24 cellular contexts compared by ENCODE assay signal in the genomic region with DNA sequence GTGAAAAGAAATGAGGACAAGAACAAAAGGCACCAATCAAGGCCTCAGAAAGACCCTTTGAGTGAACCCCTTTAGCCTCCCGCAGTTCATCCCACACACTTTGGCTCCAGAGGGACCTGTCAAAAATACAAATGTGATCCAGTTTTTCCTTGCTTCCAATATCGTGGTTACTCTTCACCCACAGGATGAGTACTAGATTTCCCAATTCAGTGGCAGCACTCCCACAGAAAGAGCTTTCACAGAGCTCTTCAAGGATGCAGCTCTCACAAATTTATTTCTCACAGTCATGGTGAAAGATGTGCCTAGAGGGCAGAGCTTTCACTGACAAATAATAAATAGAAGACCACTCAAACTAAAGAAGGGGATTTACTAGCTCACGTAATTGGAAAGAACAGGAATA. TPM values are rescaled to one million over a fixed set of nuclear protein-coding genes. Genes with fewer than 3 reads are reported as not detected.
DNase-seq lines count a peak whose midpoint lies in the region; ATAC-seq and TF ChIP-seq lines count a peak whose summit lies in the region.
"Had no signal": no experiment of that assay in that cellular context is flagged by ENCODE, and none has a peak within 500 bp of the region (broad histone marks: within the 10 kb centered on the region; RNA-seq: fewer than 3 reads in every experiment).

No MANE protein-coding gene starts in this region.

- H3K9me3 ChIP-seq in GM23248 (ENCODE audit: low read depth): no peaks in the 10 kb centered on the region
- no peaks in the 10 kb centered on the region for H3K9me3 ChIP-seq in stomach
- H3K9me3 ChIP-seq: BLaER1, Caco-2, MG63 had no signal

- H3K36me3 ChIP-seq in GM23248 (ENCODE audit: low read depth) (peaks cover 4% of the 10 kb centered on the region; the same call in 1 of the 2 replicates), stomach (peaks cover 0 to 23% (median 14%) of the 10 kb centered on the region in 4 donors)
- H3K36me3 ChIP-seq: MG63 had no signal

- TF ChIP-seq POLR2A in stomach (IDR thresholded peaks at IDR 0.05): no peak
- TF ChIP-seq POLR2A in lower leg skin (IDR thresholded peaks at IDR 0.05): no peak

- peak; percentile 47 for DNase-seq in GM23248
- peak; percentile 77 for DNase-seq in amniotic epithelial cell (ENCODE audit: low read depth)
- DNase-seq in fibroblast of pulmonary artery (ENCODE audit: low read depth): peak; percentile 22
- no peak for DNase-seq in stomach
- no peak for DNase-seq in lower leg skin (ENCODE audit: low spot score in 2 of 2)
- no peak for DNase-seq in cardiac septum (ENCODE audit: low spot score)
- DNase-seq: Caco-2; CD4-positive, alpha-beta memory T cell; DMS 273 treated with DMSO at 0.1 percent for 48 hours; DMS79 treated with DMSO at 0.1 percent for 48 hours; GOT3; Karpas-422; MG63; NCI-H1092; NCI-H1436; NCI-H187 treated with DMSO at 0.1 percent for 48 hours; NCI-H2107; SHP77 treated with DMSO at 0.1 percent for 48 hours had no signal

- H3K79me2 ChIP-seq in GM23248 (ENCODE audit: insufficient read depth): peaks cover 20% of the 10 kb centered on the region

- peaks cover 29% of the 10 kb centered on the region for H3F3A ChIP-seq in GM23248 (ENCODE audit: insufficient read depth)

- H3K9ac ChIP-seq in GM23248: no peak overlapping the region
- H3K9ac ChIP-seq: BLaER1 had no signal

- in situ Hi-C loops in GM23248 (cut with MboI): no loop called here

- no peak overlapping the region for H2AFZ ChIP-seq in GM23248

- 53 to 55% methylated on average over 3 of the region's 3 CpGs for WGBS in GM23248 (ENCODE audit: low coverage in 1 of 2, low lambda C conversion rate in 2 of 2, missing lambda C conversion rate in 2 of 2), 2 experiments
- WGBS in stomach, 5 donors: 64 to 82% (median 73%) methylated on average over 3 of the region's 3 CpGs
- 71 to 72% methylated on average over 3 of the region's 3 CpGs for WGBS in lower leg skin, 2 donors

- ATAC-seq in GM19351 (IDR thresholded peaks at IDR 0.05; ENCODE audit: unreplicated experiment) (no peak), HG02973 (IDR thresholded peaks at IDR 0.05; ENCODE audit: unreplicated experiment) (no peak)
- ATAC-seq: HCT116, SK-N-SH treated with all-trans-retinoic acid at 6 μM for 48 hours had no signal

- H3K4me1 ChIP-seq in GM23248 (ENCODE audit: insufficient read depth): peaks cover 5% of the 10 kb centered on the region; the same call in 1 of the 2 replicates
- H3K4me1 ChIP-seq in stomach: peaks cover 6 to 34% (median 18%) of the 10 kb centered on the region in 4 donors

- H3K27me3 ChIP-seq in GM23248 (replicated peaks; ENCODE audit: insufficient read depth): no peaks in the 10 kb centered on the region
- H3K27me3 ChIP-seq in stomach: no peaks in the 10 kb centered on the region
- H3K27me3 ChIP-seq: BLaER1, MG63 had no signal

- H3K4me3 ChIP-seq in GM23248: no peak overlapping the region
- no peak overlapping the region for H3K4me3 ChIP-seq in fibroblast of pulmonary artery (replicated peaks; ENCODE audit: low read depth, low read length)
- no peak overlapping the region for H3K4me3 ChIP-seq in stomach
- H3K4me3 ChIP-seq in lower leg skin (ENCODE audit: low read depth, poor library complexity, severe bottlenecking): no peak overlapping the region
- H3K4me3 ChIP-seq: BLaER1, MG63 had no signal

- intact Hi-C loops in stomach (cut with DNase I; ENCODE audit: low total_unique reads): no loop called here
- intact Hi-C loops in lower leg skin (cut with DNase I; ENCODE audit: low total_unique reads): no loop called here
- intact Hi-C loops in cardiac septum (cut with DNase I): no loop called here

- no peak overlapping the region for H3K4me2 ChIP-seq in GM23248 (ENCODE audit: unreplicated experiment)
- H3K4me2 ChIP-seq: BLaER1 had no signal

- no peaks in the 10 kb centered on the region for H3K9me2 ChIP-seq in GM23248 (ENCODE audit: insufficient read depth)

- TF ChIP-seq CTCF in fibroblast of pulmonary artery (IDR thresholded peaks at IDR 0.05; ENCODE audit: low read length, missing control alignments): no peak
- TF ChIP-seq CTCF in stomach (IDR thresholded peaks at IDR 0.05): no peak
- no peak for TF ChIP-seq CTCF in lower leg skin (IDR thresholded peaks at IDR 0.05)

- H4K20me1 ChIP-seq in GM23248 (ENCODE audit: insufficient read depth): no peaks in the 10 kb centered on the region

- TF ChIP-seq EP300 in stomach (IDR thresholded peaks at IDR 0.05): no peak

- H3K27ac ChIP-seq in GM23248 (no peak overlapping the region), stomach (peak overlapping the region in 3 of 5 donors; percentile 42 to 80 (median 77))
- H3K27ac ChIP-seq: BLaER1, RWPE1 had no signal

RNA-seq across cellular contexts. Expression of a gene that starts 3.0 kb away (rescaled TPM):
- total RNA-seq in GM23248 (2014; rRNA removed; shearing (Covaris generic)): 50.8 and 53.3 TPM in 2 replicates
- polyA plus RNA-seq in GM23248 (2016; fragmentation: Nextera tagmentation; extraction: Ambion mirVana) (107 and 115 TPM in 2 replicates), stomach (10 to 100 TPM in 2 of 3 donors, 1 to 10 TPM in 1; 6.8 to 19.7 (median 13.6) TPM)
- total RNA-seq in stomach (100 to 1,000 TPM in 1 of 5 donors, 10 to 100 TPM in 3, 1 to 10 TPM in 1; 4.1 to 107 (median 45.8) TPM), lower leg skin (10 to 100 TPM in 3 of 4 donors, 1 to 10 TPM in 1; 9.5 to 12.4 (median 11.2) TPM), cardiac septum (85.7 TPM)

RNA-seq across cellular contexts. Expression of a gene that starts 47.2 kb away (rescaled TPM):
- total RNA-seq in GM23248 (2014; rRNA removed; shearing (Covaris generic)): 12.4 and 38.5 TPM in 2 replicates
- polyA plus RNA-seq in GM23248 (2016; fragmentation: Nextera tagmentation; extraction: Ambion mirVana) (74.3 and 81.9 TPM in 2 replicates), stomach (10 to 100 TPM; 51.9 to 62.7 (median 56.3) TPM)
- total RNA-seq in stomach (10 to 100 TPM; 14.7 to 41.9 (median 22.2) TPM), lower leg skin (10 to 100 TPM; 12.8 to 28.1 (median 17.9) TPM), cardiac septum (90.3 TPM)

Comparison
In these comparisons a context has a peak if more than half of its experiments do, and no peak if none do; other contexts are left out.
1. DNase-seq: peak in GM23248 (single experiment), amniotic epithelial cell (single experiment) and fibroblast of pulmonary artery (single experiment); none in stomach (single experiment), lower leg skin (0 of 2) and cardiac septum (single experiment).